In the genomic region with DNA sequence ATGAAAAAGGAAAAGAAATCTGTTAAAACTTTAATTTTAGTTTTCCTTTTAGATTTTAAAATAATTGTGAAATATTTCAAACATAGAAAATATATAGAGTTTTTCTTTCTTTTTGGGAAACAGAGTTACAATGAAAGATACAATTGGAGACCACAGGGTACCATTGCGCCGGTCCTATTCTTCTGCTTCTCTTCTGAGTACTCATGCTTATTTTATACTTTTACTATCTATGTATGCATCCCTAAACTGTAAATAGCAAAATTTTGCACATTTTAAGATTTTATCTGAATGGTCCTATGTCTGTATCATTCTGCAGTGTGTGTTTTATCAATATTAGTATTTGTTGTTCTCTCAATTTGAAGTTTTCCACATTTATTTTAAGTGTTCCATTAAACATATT, we compare ENCODE assay signal across 12 cellular contexts.
"Had no signal": no experiment of that assay in that cellular context is flagged by ENCODE, and none has a peak within 500 bp of the region (broad histone marks: within the 10 kb centered on the region; RNA-seq: fewer than 3 reads in every experiment).

No MANE protein-coding gene starts in this region.

- H3K4me3 Mint-ChIP-seq: activated CD4-positive, alpha-beta T cell treated with anti-CD3 and anti-CD28 coated beads, Interleukin-2, amount 10 ng/mL, durations not matched to agents 24 days and 14 days; naive thymus-derived CD8-positive, alpha-beta T cell had no signal

- DNase-seq: activated B cell treated with CpG ODN at 0.5 μM for 24 hours; activated naive CD4-positive, alpha-beta T cell; activated T-cell treated with anti-CD3 and anti-CD28 coated beads for 4 hours; hippocampal formation; left ventricle myocardium superior; stimulated activated CD4-positive, alpha-beta T cell treated with anti-CD3 and anti-CD28 coated beads, Interleukin-12 subunit alpha, Interleukin-12 subunit beta, amount 100 ng/mL, for 4 hours; stimulated activated CD4-positive, alpha-beta T cell treated with anti-CD3 and anti-CD28 coated beads, Interleukin-2, amount 100 ng/mL, for 24 hours; stomach; T-helper 2 cell; upper lobe of right lung had no signal

- ATAC-seq: left ventricle myocardium superior; naive thymus-derived CD8-positive, alpha-beta T cell; upper lobe of right lung had no signal

- H3K36me3 Mint-ChIP-seq: naive thymus-derived CD8-positive, alpha-beta T cell had no signal

- H3K27me3 Mint-ChIP-seq: activated B cell treated with CpG ODN at 0.5 μM for 24 hours had no signal

- H3K9me3 Mint-ChIP-seq: activated B cell treated with CpG ODN at 0.5 μM for 24 hours; activated CD4-positive, alpha-beta T cell treated with anti-CD3 and anti-CD28 coated beads, Interleukin-2, amount 10 ng/mL, durations not matched to agents 24 days and 14 days; naive thymus-derived CD8-positive, alpha-beta T cell had no signal

- H3K27ac Mint-ChIP-seq: activated CD4-positive, alpha-beta T cell treated with anti-CD3 and anti-CD28 coated beads, Interleukin-2, amount 10 ng/mL, durations not matched to agents 24 days and 14 days; naive thymus-derived CD8-positive, alpha-beta T cell had no signal

- H3K4me1 Mint-ChIP-seq: activated CD4-positive, alpha-beta T cell treated with anti-CD3 and anti-CD28 coated beads, Interleukin-2, amount 10 ng/mL, durations not matched to agents 24 days and 14 days; naive thymus-derived CD8-positive, alpha-beta T cell had no signal
